ENCODE assay signal across 27 cellular contexts in genomic region chr5:130479045-130479804, GRCh38.
DNase-seq lines count a peak whose midpoint lies in the region; ATAC-seq, FAIRE-seq and TF ChIP-seq lines count a peak whose summit lies in the region.
"Had no signal": no experiment of that assay in that cellular context is flagged by ENCODE, and none has a peak within 500 bp of the region (broad histone marks: within the 10 kb centered on the region; RNA-seq: fewer than 3 reads in every experiment).

No MANE protein-coding gene starts in this region.

- H3K4me3 Mint-ChIP-seq in MCF 10A (ENCODE audit: unreplicated experiment) (no peak overlapping the region), WTC11 (no peak overlapping the region), glutamatergic neuron (ENCODE audit: unreplicated experiment) (no peak overlapping the region)
- H3K4me3 Mint-ChIP-seq: activated B cell treated with CpG ODN at 0.5 μM for 24 hours; activated naive CD4-positive, alpha-beta T cell treated with anti-CD3 and anti-CD28 coated beads, Interleukin-2, amount 50 U/mL, for 24 hours; B cell; central memory CD8-positive, alpha-beta T cell; memory B cell had no signal

- dilution Hi-C loops in mammary epithelial cell (cut with HindIII; ENCODE audit: low sequenced_read_pairs): no loop called here

- peak; percentile 72 for ATAC-seq in WTC11
- ATAC-seq in HG02588 (IDR thresholded peaks at IDR 0.05; ENCODE audit: unreplicated experiment): no peak
- ATAC-seq in HepG2: no peak
- ATAC-seq: heart left ventricle, left colon had no signal

- CTCF ChIA-PET in mammary epithelial cell (lab: Charles Lee; ENCODE audit: low non-redundant PET) (no interaction called here), MCF 10A (lab: Yijun Ruan, JAX) (interaction anchor here (0.6 kb wide), 1 partner anchor 10 kb away, joined by 3 read pairs; no protein-coding TSS in a partner anchor), WTC11 (lab: Charles Lee) (interaction anchor here (0.8 to 1.1 kb wide), 3 partner anchors 12 to 193 kb away, joined by 3 to 4 read pairs (median 3); no protein-coding TSS in a partner anchor), HepG2 (lab: Yijun Ruan, JAX; ENCODE audit: low intra/inter-chr PET ratio, low total read pairs) (no interaction called here)

- in situ Hi-C loops in mammary epithelial cell (cut with MboI; ENCODE audit: low sequenced_read_pairs in 2 of 2) (no loop called here), HepG2 (cut with HindIII; ENCODE audit: extremely low pct_ligation_motif_present, low pct_unique_long_range_greater_than_20kb) (no loop called here)

- intact Hi-C loops in mammary epithelial cell (cut with micrococcal nuclease) (no loop called here), MCF 10A (cut with micrococcal nuclease) (no loop called here), HepG2 (cut with micrococcal nuclease; ENCODE audit: unreplicated experiment) (no loop called here)

- no peak overlapping the region for H3K27ac ChIP-seq in mammary epithelial cell (ENCODE audit: insufficient read depth, low read depth, low read length)
- H3K27ac ChIP-seq in HepG2 (ENCODE audit: extremely low read length, insufficient read depth, low read length): no peak overlapping the region
- H3K27ac ChIP-seq: A549, epithelial cell of prostate, heart left ventricle, RWPE1 had no signal

- H3K4me2 ChIP-seq in mammary epithelial cell (ENCODE audit: insufficient read depth, low read depth, low read length): no peak overlapping the region
- no peak overlapping the region for H3K4me2 ChIP-seq in HepG2 (ENCODE audit: low read depth, low read length)
- H3K4me2 ChIP-seq: A549 had no signal

- H3K36me3 ChIP-seq in mammary epithelial cell (ENCODE audit: insufficient read depth, low read length) (no peaks in the 10 kb centered on the region), HepG2 (replicated peaks in 1 of 2; ENCODE audit: control insufficient read depth in 1 of 2, insufficient read depth in 2 of 2, low read length in 2 of 2) (no peaks in the 10 kb centered on the region)
- H3K36me3 ChIP-seq: heart left ventricle had no signal

- FAIRE-seq in HepG2 (lab: Jason Lieb, UNC): no peak
- FAIRE-seq: A549 had no signal

- POLR2A ChIA-PET in MCF 10A (lab: Yijun Ruan, JAX): no interaction called here
- POLR2A ChIA-PET in WTC11 (lab: Charles Lee): no interaction called here
- POLR2A ChIA-PET in HepG2 (lab: Yijun Ruan, JAX): no interaction called here

- TF ChIP-seq EP300 in HepG2 (IDR thresholded peaks at IDR 0.05; ENCODE audit: low read depth in 2 of 2, low read length in 2 of 2): no peak
- no peak for TF ChIP-seq EP300 in HepG2 (CRISPR knock-in tag; IDR thresholded peaks at IDR 0.05; ENCODE audit: borderline replicate concordance)

- no peaks in the 10 kb centered on the region for H3K4me1 ChIP-seq in mammary epithelial cell (ENCODE audit: insufficient read depth, low read length)
- no peaks in the 10 kb centered on the region for H3K4me1 ChIP-seq in HepG2 (ENCODE audit: insufficient read depth, low read length)
- H3K4me1 ChIP-seq: heart left ventricle had no signal

- H3K4me3 ChIP-seq in mammary epithelial cell (replicated peaks in 1 of 3; ENCODE audit: insufficient read depth in 1 of 3, low read depth in 2 of 3, low read length in 3 of 3) (no peak overlapping the region), HepG2 (replicated peaks in 1 of 3; ENCODE audit: insufficient read depth in 1 of 3, low read depth in 2 of 3, low read length in 3 of 3) (no peak overlapping the region)
- H3K4me3 ChIP-seq: A549, heart left ventricle had no signal

- H3K27me3 ChIP-seq in mammary epithelial cell (ENCODE audit: insufficient read depth, low read length) (no peaks in the 10 kb centered on the region), HepG2 (ENCODE audit: control insufficient read depth in 1 of 2, insufficient read depth in 2 of 2, low read length in 2 of 2) (no peaks in the 10 kb centered on the region)
- H3K27me3 ChIP-seq: heart left ventricle had no signal

- BruUV-seq in mammary epithelial cell (replicated peaks; lab: Mats Ljungman, UMichigan): no TSS peak
- BruUV-seq in MCF 10A (replicated peaks; lab: Mats Ljungman, UMichigan): no TSS peak
- BruUV-seq in HepG2 (replicated peaks; lab: Mats Ljungman, UMichigan): no TSS peak

- DNase-seq in mammary epithelial cell (no peak), MCF 10A (ENCODE audit: unreplicated experiment) (no peak), WTC11 (ENCODE audit: low spot score) (no peak), glutamatergic neuron (no peak), NCI-H146 (lab: John Stamatoyannopoulos, UW) (no peak), HepG2 (ENCODE audit: low spot score) (no peak)
- DNase-seq in stimulated activated naive CD4-positive, alpha-beta T cell treated with Interleukin-2 at 50 U/mL for 16 hours (lab: John Stamatoyannopoulos, UW): no peak
- DNase-seq: activated B cell treated with CpG ODN at 0.5 μM for 24 hours; anterior cingulate cortex; DND-41; HCEC 1CT; heart left ventricle; left colon; NCI-H1092; NCI-H2029 treated with DMSO at 0.1 percent for 48 hours; NCI-H446; occipital lobe; stimulated activated CD8-positive, alpha-beta memory T cell treated with anti-CD3 and anti-CD28 coated beads, Interleukin-4, amount 100 ng/mL, for 48 hours; trophoblast cell had no signal

- no peak overlapping the region for H3K9ac ChIP-seq in mammary epithelial cell (ENCODE audit: insufficient read depth, low read length)
- H3K9ac ChIP-seq in HepG2 (ENCODE audit: insufficient read depth, low read depth, low read length): no peak overlapping the region

- H3K27me3 Mint-ChIP-seq in MCF 10A (ENCODE audit: insufficient read depth, unreplicated experiment): no peaks in the 10 kb centered on the region
- H3K27me3 Mint-ChIP-seq in WTC11 (ENCODE audit: low read depth): no peaks in the 10 kb centered on the region
- no peaks in the 10 kb centered on the region for H3K27me3 Mint-ChIP-seq in glutamatergic neuron (ENCODE audit: unreplicated experiment)
- H3K27me3 Mint-ChIP-seq: activated B cell treated with CpG ODN at 0.5 μM for 24 hours; B cell; central memory CD8-positive, alpha-beta T cell had no signal

- no peak for TF ChIP-seq RAD21 in HepG2 (CRISPR knock-in tag; IDR thresholded peaks at IDR 0.05)

- H3K79me2 ChIP-seq in mammary epithelial cell (ENCODE audit: insufficient read depth, low read length): no peaks in the 10 kb centered on the region
- no peaks in the 10 kb centered on the region for H3K79me2 ChIP-seq in HepG2 (ENCODE audit: insufficient read depth, low read length)

- H3K4me1 Mint-ChIP-seq in MCF 10A (ENCODE audit: insufficient read depth, unreplicated experiment) (no peaks in the 10 kb centered on the region), WTC11 (no peaks in the 10 kb centered on the region), glutamatergic neuron (ENCODE audit: low read depth, unreplicated experiment) (no peaks in the 10 kb centered on the region)
- H3K4me1 Mint-ChIP-seq: activated B cell treated with CpG ODN at 0.5 μM for 24 hours; activated naive CD4-positive, alpha-beta T cell treated with anti-CD3 and anti-CD28 coated beads, Interleukin-2, amount 50 U/mL, for 24 hours; B cell; central memory CD8-positive, alpha-beta T cell; memory B cell had no signal

- H4K20me1 ChIP-seq in mammary epithelial cell (ENCODE audit: insufficient read depth, low read length): no peaks in the 10 kb centered on the region
- no peaks in the 10 kb centered on the region for H4K20me1 ChIP-seq in HepG2 (ENCODE audit: insufficient read depth, low read length)

- peaks cover 12% of the 10 kb centered on the region for H3K9me3 Mint-ChIP-seq in MCF 10A (ENCODE audit: unreplicated experiment)
- H3K9me3 Mint-ChIP-seq in WTC11: peaks cover 20% of the 10 kb centered on the region
- H3K9me3 Mint-ChIP-seq in glutamatergic neuron (ENCODE audit: unreplicated experiment): peaks cover 3% of the 10 kb centered on the region

- TF ChIP-seq CTCF in mammary epithelial cell (conservative IDR thresholded peaks at IDR 0.05 in 1 of 2, IDR thresholded peaks at IDR 0.05 in 1 of 2; ENCODE audit: extremely low read depth in 1 of 2, insufficient read depth in 1 of 2, low read depth in 1 of 2, low read length in 2 of 2) (no peak), MCF 10A (IDR thresholded peaks at IDR 0.05; ENCODE audit: unreplicated experiment) (no peak), WTC11 (IDR thresholded peaks at IDR 0.05) (no peak), glutamatergic neuron (IDR thresholded peaks at IDR 0.05; ENCODE audit: partially characterized antibody, unreplicated experiment) (peak; percentile 42), HepG2 (CRISPR knock-in tag; IDR thresholded peaks at IDR 0.05) (no peak)

- 89% methylated on average over 9 of the region's 9 CpGs for WGBS in mammary epithelial cell (ENCODE audit: low coverage, missing lambda C conversion rate)
- 30% methylated on average over 5 of the region's 9 CpGs for WGBS in HepG2 (ENCODE audit: low lambda C conversion rate)

- H3K9me3 ChIP-seq in mammary epithelial cell (replicated peaks; ENCODE audit: insufficient read depth, low read length) (no peaks in the 10 kb centered on the region), HepG2 (ENCODE audit: low read length) (peaks cover 61% of the 10 kb centered on the region)
- H3K9me3 ChIP-seq: A549 had no signal

- no peak for TF ChIP-seq POLR2A in HepG2 (IDR thresholded peaks at IDR 0.05; ENCODE audit: insufficient read depth in 1 of 2, low read depth in 2 of 2, low read length in 2 of 2)

- H3K27ac Mint-ChIP-seq in MCF 10A (ENCODE audit: low read depth, unreplicated experiment) (no peak overlapping the region), WTC11 (no peak overlapping the region), glutamatergic neuron (ENCODE audit: unreplicated experiment) (no peak overlapping the region)
- H3K27ac Mint-ChIP-seq: activated B cell treated with CpG ODN at 0.5 μM for 24 hours; activated naive CD4-positive, alpha-beta T cell treated with anti-CD3 and anti-CD28 coated beads, Interleukin-2, amount 50 U/mL, for 24 hours; B cell; memory B cell had no signal

- H2AFZ ChIP-seq in mammary epithelial cell (ENCODE audit: low read depth, low read length): peak overlapping the region; percentile 47
- H2AFZ ChIP-seq in HepG2 (ENCODE audit: low read length): no peak overlapping the region

- H3K36me3 Mint-ChIP-seq in MCF 10A (ENCODE audit: insufficient read depth, unreplicated experiment) (no peaks in the 10 kb centered on the region), WTC11 (peaks cover 2% of the 10 kb centered on the region; the same call in 1 of the 2 replicates), glutamatergic neuron (ENCODE audit: unreplicated experiment) (no peaks in the 10 kb centered on the region)
- H3K36me3 Mint-ChIP-seq: memory B cell had no signal

TF ChIP-seq in HepG2, 621 proteins besides CTCF, POLR2A, EP300 and RAD21 (continues in another document):
- TF ChIP-seq HNF4A (CRISPR knock-in tag; IDR thresholded peaks at IDR 0.05) (no peak), ZC3H13 (CRISPR knock-in tag; IDR thresholded peaks at IDR 0.05) (no peak), RBM39 (IDR thresholded peaks at IDR 0.05; ENCODE audit: low read depth, low read length, poor library complexity, severe bottlenecking) (no peak), CEBPB (IDR thresholded peaks at IDR 0.05; ENCODE audit: borderline replicate concordance, low read depth, low read length) (no peak), ELF4 (CRISPR knock-in tag; IDR thresholded peaks at IDR 0.05; ENCODE audit: borderline replicate concordance) (no peak), ETV5 (CRISPR knock-in tag; IDR thresholded peaks at IDR 0.05; ENCODE audit: borderline replicate concordance) (no peak), AGO1 (IDR thresholded peaks at IDR 0.05; ENCODE audit: low read depth, low read length, poor library complexity, severe bottlenecking) (no peak)

Comparison
In these comparisons a context has a peak if more than half of its experiments do, and no peak if none do; other contexts are left out.
1. CTCF ChIA-PET loops: an anchor here in MCF 10A (0.6 kb wide) and WTC11 (0.8 to 1.1 kb wide); none called in mammary epithelial cell and HepG2.